1 cellular context compared by ENCODE assay signal in genomic region chr5:142179776-142180387, GRCh38.
TF ChIP-seq lines count a peak whose summit lies in the region.

No MANE protein-coding gene starts in this region.

TF ChIP-seq in H1, 55 proteins besides CTCF, POLR2A, EP300 and RAD21 (continued from another document):
- no peak for TF ChIP-seq EZH2 (IDR thresholded peaks at IDR 0.05; ENCODE audit: low read depth, low read length, severe bottlenecking)
- no peak for TF ChIP-seq GTF2F1 (IDR thresholded peaks at IDR 0.05; ENCODE audit: borderline replicate concordance, low read depth, low read length)
- TF ChIP-seq TAF7 (optimal IDR thresholded peaks at IDR 0.05; ENCODE audit: borderline replicate concordance, low read depth, low read length): no peak
- no peak for TF ChIP-seq CEBPB (IDR thresholded peaks at IDR 0.05; ENCODE audit: low read depth, low read length)
- TF ChIP-seq JUN (IDR thresholded peaks at IDR 0.05; ENCODE audit: low read depth, low read length): no peak
- no peak for TF ChIP-seq TEAD4 (IDR thresholded peaks at IDR 0.05; ENCODE audit: low read depth, low read length)
- TF ChIP-seq ASH2L (IDR thresholded peaks at IDR 0.05; ENCODE audit: low read length): no peak
- no peak for TF ChIP-seq TCF12 (IDR thresholded peaks at IDR 0.05; ENCODE audit: low read depth, low read length)
TF ChIP-seq in H1: peak in this region for 0.
